In the genomic region with DNA sequence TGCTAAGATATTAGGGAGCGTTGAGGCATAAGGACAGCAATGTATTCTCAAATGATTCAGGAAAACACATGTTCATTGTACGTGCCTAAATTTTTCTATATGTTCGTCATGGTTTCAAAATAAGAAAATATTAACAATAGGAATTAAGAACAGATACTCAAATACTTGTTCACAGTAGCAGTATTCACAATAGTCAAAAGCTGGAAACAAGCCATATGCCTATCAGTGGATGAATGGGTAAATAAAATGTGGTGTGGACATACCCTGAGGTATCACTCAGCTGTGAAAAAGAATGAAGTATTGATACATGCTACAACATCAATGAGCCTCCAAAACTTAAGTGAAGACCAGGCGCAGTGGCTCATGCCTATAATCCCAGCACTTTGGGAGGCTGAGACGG, we compare ENCODE assay signal across 27 cellular contexts.
"Had no signal": no experiment of that assay in that cellular context is flagged by ENCODE, and none has a peak within 500 bp of the region (broad histone marks: within the 10 kb centered on the region; RNA-seq: fewer than 3 reads in every experiment).

No MANE protein-coding gene starts in this region.

- DNase-seq: stimulated activated CD4-positive, alpha-beta T cell treated with anti-CD3 and anti-CD28 coated beads, Interleukin-2, amount 100 ng/mL, for 48 hours; stimulated activated CD4-positive, alpha-beta T cell treated with anti-CD3 and anti-CD28 coated beads, Interleukin-4, amount 100 ng/mL, for 1 hour; stimulated activated CD4-positive, alpha-beta T cell treated with anti-CD3 and anti-CD28 coated beads, Interleukin-4, amount 100 ng/mL, for 24 hours; stimulated activated CD4-positive, alpha-beta T cell treated with anti-CD3 and anti-CD28 coated beads, Interleukin-4, amount 100 ng/mL, for 4 hours; stimulated activated CD8-positive, alpha-beta memory T cell treated with anti-CD3 and anti-CD28 coated beads, Interleukin-4, amount 100 ng/mL, for 48 hours; stimulated activated naive B cell treated with anti-CD40 and anti-IgM and Interleukin-4, amounts not matched to agents 10 μg/mL and 1 μg/mL and 100 μg/mL, for 72 hours; stimulated activated naive CD4-positive, alpha-beta T cell; stimulated activated naive CD4-positive, alpha-beta T cell treated with Interleukin-2 at 50 U/mL for 16 hours; stimulated activated naive CD8-positive, alpha-beta T cell treated with anti-CD3 and anti-CD28 coated beads, Interleukin-15, amount 100 ng/mL, for 72 hours; stimulated activated naive CD8-positive, alpha-beta T cell treated with anti-CD3 and anti-CD28 coated beads, Interleukin-15, Interleukin-2, amounts not matched to agents 100 U/mL and 50 U/mL, for 24 hours; stomach; substantia nigra; testis; thyroid gland; tibial artery; transverse colon; trophoblast cell; upper lobe of left lung; upper lobe of right lung; uterus had no signal

- H3K4me3 Mint-ChIP-seq: stimulated activated effector memory CD8-positive, alpha-beta T cell treated with anti-CD3 and anti-CD28 coated beads, Interleukin-12 subunit alpha, Interleukin-12 subunit beta, amount 100 ng/mL, for 72 hours; stimulated activated memory B cell treated with anti-CD40 and anti-IgM and Interleukin-4, amounts not matched to agents 10 μg/mL and 1 μg/mL and 100 μg/mL, for 72 hours; stimulated activated naive B cell treated with anti-CD40 and anti-IgM and Interleukin-4, amounts not matched to agents 10 μg/mL and 1 μg/mL and 100 μg/mL, for 72 hours; stimulated activated naive CD8-positive, alpha-beta T cell treated with anti-CD3 and anti-CD28 coated beads, Interleukin-15, amount 100 ng/mL, for 72 hours; stimulated activated naive CD8-positive, alpha-beta T cell treated with anti-CD3 and anti-CD28 coated beads, Interleukin-15, Interleukin-2, amounts not matched to agents 100 ng/mL and 50 ng/mL, for 24 hours; type B pancreatic cell had no signal

- H3K9me3 Mint-ChIP-seq: stimulated activated effector memory CD8-positive, alpha-beta T cell treated with anti-CD3 and anti-CD28 coated beads, Interleukin-12 subunit alpha, Interleukin-12 subunit beta, amount 100 ng/mL, for 72 hours; stimulated activated naive CD8-positive, alpha-beta T cell treated with anti-CD3 and anti-CD28 coated beads, Interleukin-15, amount 100 ng/mL, for 72 hours; stimulated activated naive CD8-positive, alpha-beta T cell treated with anti-CD3 and anti-CD28 coated beads, Interleukin-15, Interleukin-2, amounts not matched to agents 100 ng/mL and 50 ng/mL, for 24 hours; type B pancreatic cell had no signal

- H3K4me1 ChIP-seq: stomach, testis, thyroid gland, tibial artery, tibial nerve, transverse colon, upper lobe of left lung, upper lobe of right lung, uterus, vagina had no signal

- ATAC-seq: stimulated activated effector memory CD8-positive, alpha-beta T cell treated with anti-CD3 and anti-CD28 coated beads, Interleukin-12 subunit alpha, Interleukin-12 subunit beta, amount 100 ng/mL, for 72 hours; stimulated activated memory B cell treated with anti-CD40 and anti-IgM and Interleukin-4, amounts not matched to agents 10 μg/mL and 1 μg/mL and 100 μg/mL, for 72 hours; stimulated activated naive B cell treated with anti-CD40 and anti-IgM and Interleukin-4, amounts not matched to agents 10 μg/mL and 1 μg/mL and 100 μg/mL, for 72 hours; stimulated activated naive CD8-positive, alpha-beta T cell treated with anti-CD3 and anti-CD28 coated beads, Interleukin-15, amount 100 ng/mL, for 72 hours; stimulated activated naive CD8-positive, alpha-beta T cell treated with anti-CD3 and anti-CD28 coated beads, Interleukin-15, Interleukin-2, amounts not matched to agents 100 U/mL and 50 U/mL, for 24 hours; upper lobe of right lung had no signal

- H3K36me3 Mint-ChIP-seq: stimulated activated effector memory CD8-positive, alpha-beta T cell treated with anti-CD3 and anti-CD28 coated beads, Interleukin-12 subunit alpha, Interleukin-12 subunit beta, amount 100 ng/mL, for 72 hours; stimulated activated memory B cell treated with anti-CD40 and anti-IgM and Interleukin-4, amounts not matched to agents 10 μg/mL and 1 μg/mL and 100 μg/mL, for 72 hours; stimulated activated naive B cell treated with anti-CD40 and anti-IgM and Interleukin-4, amounts not matched to agents 10 μg/mL and 1 μg/mL and 100 μg/mL, for 72 hours; type B pancreatic cell had no signal

- H3K27ac ChIP-seq: stomach, testis, thoracic aorta, thyroid gland, tibial artery, tibial nerve, transverse colon, upper lobe of left lung, upper lobe of right lung, uterus, vagina had no signal

- H3K36me3 ChIP-seq: stomach, thoracic aorta, thyroid gland, tibial artery, tibial nerve, transverse colon, upper lobe of left lung, upper lobe of right lung, uterus, vagina had no signal

- H3K4me1 Mint-ChIP-seq: stimulated activated effector memory CD8-positive, alpha-beta T cell treated with anti-CD3 and anti-CD28 coated beads, Interleukin-12 subunit alpha, Interleukin-12 subunit beta, amount 100 ng/mL, for 72 hours; stimulated activated memory B cell treated with anti-CD40 and anti-IgM and Interleukin-4, amounts not matched to agents 10 μg/mL and 1 μg/mL and 100 μg/mL, for 72 hours; stimulated activated naive B cell treated with anti-CD40 and anti-IgM and Interleukin-4, amounts not matched to agents 10 μg/mL and 1 μg/mL and 100 μg/mL, for 72 hours; stimulated activated naive CD8-positive, alpha-beta T cell treated with anti-CD3 and anti-CD28 coated beads, Interleukin-15, amount 100 ng/mL, for 72 hours had no signal

- H3K27me3 Mint-ChIP-seq: stimulated activated memory B cell treated with anti-CD40 and anti-IgM and Interleukin-4, amounts not matched to agents 10 μg/mL and 1 μg/mL and 100 μg/mL, for 72 hours; stimulated activated naive B cell treated with anti-CD40 and anti-IgM and Interleukin-4, amounts not matched to agents 10 μg/mL and 1 μg/mL and 100 μg/mL, for 72 hours; type B pancreatic cell had no signal

- H3K27me3 ChIP-seq: stomach, testis, thyroid gland, tibial artery, tibial nerve, transverse colon, upper lobe of left lung, upper lobe of right lung, uterus, vagina had no signal

- H3K9me3 ChIP-seq: testis, thoracic aorta, thyroid gland, tibial artery, transverse colon, upper lobe of left lung, upper lobe of right lung, uterus, vagina had no signal

- H3K4me3 ChIP-seq: stomach, testis, thoracic aorta, thyroid gland, tibial artery, tibial nerve, transverse colon, upper lobe of left lung, upper lobe of right lung, uterus, vagina had no signal
